ENCODE assay signal across 21 cellular contexts in genomic region chr17:75006653-75007052, GRCh38. TPM values are rescaled to one million over a fixed set of nuclear protein-coding genes. Genes with fewer than 3 reads are reported as not detected.
DNase-seq lines count a peak whose midpoint lies in the region; TF ChIP-seq lines count a peak whose summit lies in the region.
"Had no signal": no experiment of that assay in that cellular context is flagged by ENCODE, and none has a peak within 500 bp of the region (broad histone marks: within the 10 kb centered on the region; RNA-seq: fewer than 3 reads in every experiment).

No MANE protein-coding gene starts in this region.

- no peaks in the 10 kb centered on the region for H3K4me1 ChIP-seq in MM.1S (ENCODE audit: low read length)

- H3K79me2 ChIP-seq in MM.1S (ENCODE audit: low read length): no peaks in the 10 kb centered on the region

- peak; percentile 24 for DNase-seq in G401 (ENCODE audit: low spot score)
- peak; percentile 39 for DNase-seq in KBM-7
- DNase-seq in SK-MEL-5 (ENCODE audit: low read depth, low spot score): peak; percentile 34
- peak; percentile 66 to 74 for DNase-seq in erythroblast (lab: John Stamatoyannopoulos, UW)
- no peak for DNase-seq in foreskin melanocyte
- DNase-seq in LoVo (ENCODE audit: low spot score): no peak
- DNase-seq in MM.1S: no peak
- DNase-seq in stimulated activated CD4-positive, alpha-beta T cell treated with anti-CD3 and anti-CD28 coated beads, Interleukin-2, amount 100 ng/mL, for 48 hours: no peak
- DNase-seq: activated CD4-positive, alpha-beta T cell treated with anti-CD3 and anti-CD28 coated beads for 1 hour; activated naive CD8-positive, alpha-beta T cell treated with anti-CD3 and anti-CD28 coated beads, Interleukin-2, amount 50 U/mL, for 24 hours; dorsolateral prefrontal cortex; GM23248; NCI-H2171; NCI-H774; substantia nigra had no signal

- in situ Hi-C loops in G401 (cut with HindIII; ENCODE audit: low sequenced_read_pairs): no loop called here
- in situ Hi-C loops in KBM-7 (cut with MboI; ENCODE audit: low pct_unique_long_range_greater_than_20kb, low sequenced_read_pairs): no loop called here
- in situ Hi-C loops in SK-MEL-5 (cut with HindIII; ENCODE audit: low pct_unique_long_range_greater_than_20kb, low sequenced_read_pairs): no loop called here

- H3K4me2 ChIP-seq in MM.1S (ENCODE audit: low read depth, low read length): no peak overlapping the region
- H3K4me2 ChIP-seq: neural progenitor cell, smooth muscle cell had no signal

- TF ChIP-seq POLR2A in erythroblast (IDR thresholded peaks at IDR 0.05; ENCODE audit: low read length): no peak

- no peaks in the 10 kb centered on the region for H4K20me1 ChIP-seq in MM.1S (ENCODE audit: insufficient read depth, low read length)

- H3K36me3 ChIP-seq in MM.1S (replicated peaks; ENCODE audit: insufficient read depth, low read length): no peaks in the 10 kb centered on the region
- H3K36me3 ChIP-seq: neural progenitor cell had no signal

- no peak overlapping the region for H3K27ac ChIP-seq in MM.1S (ENCODE audit: low read length)
- H3K27ac ChIP-seq: GM23248, neural progenitor cell, psoas muscle, RWPE1 had no signal

- no peak overlapping the region for H3K9ac ChIP-seq in MM.1S (ENCODE audit: low read length)
- H3K9ac ChIP-seq: GM23248, neural progenitor cell had no signal

- no peak overlapping the region for H3K4me3 ChIP-seq in MM.1S (ENCODE audit: low read length)
- H3K4me3 ChIP-seq: dorsolateral prefrontal cortex, GM23248, neural progenitor cell, psoas muscle, smooth muscle cell had no signal

- no peak for TF ChIP-seq CTCF in MM.1S (IDR thresholded peaks at IDR 0.05; ENCODE audit: low read length)

- H3K27me3 ChIP-seq in MM.1S (replicated peaks; ENCODE audit: insufficient read depth, low read length): peaks cover 69% of the 10 kb centered on the region
- H3K27me3 ChIP-seq: dorsolateral prefrontal cortex, neural progenitor cell had no signal

- no peak overlapping the region for H2AFZ ChIP-seq in MM.1S (ENCODE audit: low read length)
- H2AFZ ChIP-seq: GM23248, neural progenitor cell had no signal

- no peaks in the 10 kb centered on the region for H3F3A ChIP-seq in MM.1S (ENCODE audit: insufficient read depth, low read length)

- H3K9me3 ChIP-seq in MM.1S (replicated peaks; ENCODE audit: insufficient read depth, low read length): no peaks in the 10 kb centered on the region
- H3K9me3 ChIP-seq: psoas muscle had no signal

- H3K9me2 ChIP-seq in MM.1S (replicated peaks; ENCODE audit: insufficient read depth, low read length): no peaks in the 10 kb centered on the region

RNA-seq across cellular contexts. Expression of gene MRPL58, which starts 5.8 kb away (rescaled TPM):
- 98.4 and 99.0 TPM in 2 replicates for total RNA-seq in G401 (2014; rRNA removed; shearing (Covaris generic))
- 92.6 and 96.0 TPM in 2 replicates for total RNA-seq in SK-MEL-5 (2014; rRNA removed; shearing (Covaris generic))
- polyA plus RNA-seq in SK-MEL-5 (2015; cell fraction: cytosol; rRNA removed): 88.1 and 100 TPM in 2 replicates
- polyA plus RNA-seq in SK-MEL-5 (2015; cell fraction: nucleus; rRNA removed): 29.4 and 30.9 TPM in 2 replicates

RNA-seq across cellular contexts. Expression of gene CDR2L, which starts 19.2 kb away (rescaled TPM):
- total RNA-seq in G401 (2014; rRNA removed; shearing (Covaris generic)): 21.8 and 24.4 TPM in 2 replicates
- 3.2 and 3.9 TPM in 2 replicates for total RNA-seq in SK-MEL-5 (2014; rRNA removed; shearing (Covaris generic))
- polyA plus RNA-seq in SK-MEL-5 (2015; cell fraction: cytosol; rRNA removed): 13.6 and 16.2 TPM in 2 replicates
- 5.7 and 8.4 TPM in 2 replicates for polyA plus RNA-seq in SK-MEL-5 (2015; cell fraction: nucleus; rRNA removed)
- total RNA-seq: B cell had no signal
- polyA plus RNA-seq: IgD-negative memory B cell had no signal

RNA-seq across cellular contexts. Expression of gene HID1, which starts 34.1 kb away (rescaled TPM):
- 2.1 and 4.7 TPM in 2 replicates for total RNA-seq in G401 (2014; rRNA removed; shearing (Covaris generic))
- 0.21 TPM in 1 of 2 replicates, not detected in the other for total RNA-seq in SK-MEL-5 (2014; rRNA removed; shearing (Covaris generic))
- polyA plus RNA-seq in SK-MEL-5 (2015; cell fraction: cytosol; rRNA removed): 0.98 and 1.1 TPM in 2 replicates
- polyA plus RNA-seq in SK-MEL-5 (2015; cell fraction: nucleus; rRNA removed): 3.1 and 6.3 TPM in 2 replicates
- total RNA-seq: GM23248 had no signal
- polyA plus RNA-seq: GM23248 had no signal

RNA-seq across cellular contexts. Expression of gene ATP5PD, which starts 40.1 kb away (rescaled TPM):
- 206 and 238 TPM in 2 replicates for total RNA-seq in G401 (2014; rRNA removed; shearing (Covaris generic))
- total RNA-seq in SK-MEL-5 (2014; rRNA removed; shearing (Covaris generic)): 557 and 623 TPM in 2 replicates
- polyA plus RNA-seq in SK-MEL-5 (2015; cell fraction: cytosol; rRNA removed): 298 and 430 TPM in 2 replicates
- 107 and 127 TPM in 2 replicates for polyA plus RNA-seq in SK-MEL-5 (2015; cell fraction: nucleus; rRNA removed)

RNA-seq across cellular contexts. Expression of gene KCTD2, which starts 40.4 kb away (rescaled TPM):
- total RNA-seq in G401 (2014; rRNA removed; shearing (Covaris generic)): 26.8 and 27.8 TPM in 2 replicates
- 23.3 and 26.6 TPM in 2 replicates for total RNA-seq in SK-MEL-5 (2014; rRNA removed; shearing (Covaris generic))
- 31.7 and 38.6 TPM in 2 replicates for polyA plus RNA-seq in SK-MEL-5 (2015; cell fraction: cytosol; rRNA removed)
- polyA plus RNA-seq in SK-MEL-5 (2015; cell fraction: nucleus; rRNA removed): 23.1 and 34.6 TPM in 2 replicates

Comparison
In these comparisons a context has a peak if more than half of its experiments do, and no peak if none do; other contexts are left out.
1. DNase-seq: peak in G401 (single experiment), KBM-7 (single experiment), SK-MEL-5 (single experiment) and erythroblast (2 of 2); none in foreskin melanocyte (single experiment), LoVo (single experiment), MM.1S (single experiment) and stimulated activated CD4-positive, alpha-beta T cell treated with anti-CD3 and anti-CD28 coated beads, Interleukin-2, amount 100 ng/mL, for 48 hours (0 of 2).